In the genomic region with DNA sequence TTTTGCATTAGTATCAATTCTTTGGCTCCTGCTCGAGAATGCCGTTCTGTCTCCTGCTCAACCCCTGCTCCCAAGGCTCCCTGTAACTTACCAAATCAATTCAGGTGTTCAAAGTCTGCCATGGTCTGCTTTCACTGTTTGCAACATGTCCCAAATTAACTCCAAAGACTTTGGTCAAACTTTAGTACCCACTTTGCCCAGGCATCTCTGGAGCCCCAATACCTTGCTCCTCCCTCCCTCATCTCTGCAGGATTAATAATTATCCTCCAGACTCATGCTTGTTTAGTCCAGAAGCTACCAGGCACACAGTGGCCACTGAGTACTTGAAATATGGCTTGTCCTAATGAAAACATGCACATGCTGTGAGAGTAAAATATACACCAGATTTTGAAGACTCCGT, we compare ENCODE assay signal across 1 cellular context.
TF ChIP-seq lines count a peak whose summit lies in the region.

No MANE protein-coding gene starts in this region.

TF ChIP-seq in IMR-90, 13 proteins besides CTCF, POLR2A, EP300 and RAD21 (continued from another document):
- TF ChIP-seq, protein P1, sequence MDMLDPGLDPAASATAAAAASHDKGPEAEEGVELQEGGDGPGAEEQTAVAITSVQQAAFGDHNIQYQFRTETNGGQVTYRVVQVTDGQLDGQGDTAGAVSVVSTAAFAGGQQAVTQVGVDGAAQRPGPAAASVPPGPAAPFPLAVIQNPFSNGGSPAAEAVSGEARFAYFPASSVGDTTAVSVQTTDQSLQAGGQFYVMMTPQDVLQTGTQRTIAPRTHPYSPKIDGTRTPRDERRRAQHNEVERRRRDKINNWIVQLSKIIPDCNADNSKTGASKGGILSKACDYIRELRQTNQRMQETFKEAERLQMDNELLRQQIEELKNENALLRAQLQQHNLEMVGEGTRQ (IDR thresholded peaks at IDR 0.05; ENCODE audit: low read depth, low read length), result no peak
- no peak for TF ChIP-seq CHD1 (IDR thresholded peaks at IDR 0.05; ENCODE audit: low read depth, low read length)
- no peak for TF ChIP-seq BHLHE40 (IDR thresholded peaks at IDR 0.05; ENCODE audit: low read depth, low read length)
- TF ChIP-seq RCOR1 (IDR thresholded peaks at IDR 0.05; ENCODE audit: insufficient replicate concordance, low read length), result no peak
- TF ChIP-seq, protein P2, sequence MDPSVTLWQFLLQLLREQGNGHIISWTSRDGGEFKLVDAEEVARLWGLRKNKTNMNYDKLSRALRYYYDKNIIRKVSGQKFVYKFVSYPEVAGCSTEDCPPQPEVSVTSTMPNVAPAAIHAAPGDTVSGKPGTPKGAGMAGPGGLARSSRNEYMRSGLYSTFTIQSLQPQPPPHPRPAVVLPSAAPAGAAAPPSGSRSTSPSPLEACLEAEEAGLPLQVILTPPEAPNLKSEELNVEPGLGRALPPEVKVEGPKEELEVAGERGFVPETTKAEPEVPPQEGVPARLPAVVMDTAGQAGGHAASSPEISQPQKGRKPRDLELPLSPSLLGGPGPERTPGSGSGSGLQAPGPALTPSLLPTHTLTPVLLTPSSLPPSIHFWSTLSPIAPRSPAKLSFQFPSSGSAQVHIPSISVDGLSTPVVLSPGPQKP (IDR thresholded peaks at IDR 0.05; ENCODE audit: borderline replicate concordance, low read depth, low read length), result no peak
- TF ChIP-seq MXI1 (IDR thresholded peaks at IDR 0.05; ENCODE audit: borderline replicate concordance, low read depth, low read length), result no peak
- no peak for TF ChIP-seq MAZ (IDR thresholded peaks at IDR 0.05; ENCODE audit: borderline replicate concordance, low read depth, low read length)
- no peak for TF ChIP-seq CEBPB (IDR thresholded peaks at IDR 0.05; ENCODE audit: low read depth, low read length)
- TF ChIP-seq NFE2L2 (IDR thresholded peaks at IDR 0.05; ENCODE audit: low read depth, low read length), result no peak
- no peak for TF ChIP-seq FOS (IDR thresholded peaks at IDR 0.05; ENCODE audit: low read depth, low read length)
- TF ChIP-seq RFX5 (IDR thresholded peaks at IDR 0.05; ENCODE audit: low read depth, low read length), result no peak
